ENCODE assay signal across 1 cellular context in the genomic region with DNA sequence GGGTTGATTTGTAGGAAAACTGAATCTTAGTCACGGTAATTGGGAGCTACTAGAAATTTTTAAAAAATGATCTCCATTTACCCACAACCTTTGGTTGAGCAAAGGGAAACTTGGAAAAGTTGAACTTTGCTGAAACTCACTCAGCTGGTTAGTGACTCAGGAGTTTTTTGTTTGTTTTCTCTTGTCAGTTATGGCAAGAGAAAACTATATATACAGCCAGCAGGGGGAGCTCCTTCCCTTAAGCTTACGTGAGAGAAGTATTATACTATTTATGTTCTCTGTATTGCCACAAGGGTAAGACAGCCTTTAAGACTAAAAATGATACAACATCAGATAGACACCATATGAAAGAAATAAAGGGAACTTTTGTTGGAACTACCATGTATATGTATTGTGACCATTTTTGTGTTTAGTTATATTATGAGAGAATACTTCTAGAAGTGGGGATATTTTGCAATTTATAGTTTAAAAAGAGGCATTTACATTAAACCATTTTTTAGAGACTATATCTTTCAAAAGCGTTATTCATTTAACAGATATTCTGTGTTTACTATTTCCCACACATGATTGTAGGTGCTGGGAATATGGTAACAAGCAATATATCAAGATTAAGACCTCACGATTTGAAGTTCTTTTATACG.
A peak's percentile ranks its signal among the peaks of the same experiment; 100 is the strongest.
TF ChIP-seq lines count a peak whose summit lies in the region.

No MANE protein-coding gene starts in this region.

TF ChIP-seq in HEK293, 187 proteins besides CTCF, POLR2A, EP300 and RAD21 (continued from another document):
- TF ChIP-seq, protein P1, sequence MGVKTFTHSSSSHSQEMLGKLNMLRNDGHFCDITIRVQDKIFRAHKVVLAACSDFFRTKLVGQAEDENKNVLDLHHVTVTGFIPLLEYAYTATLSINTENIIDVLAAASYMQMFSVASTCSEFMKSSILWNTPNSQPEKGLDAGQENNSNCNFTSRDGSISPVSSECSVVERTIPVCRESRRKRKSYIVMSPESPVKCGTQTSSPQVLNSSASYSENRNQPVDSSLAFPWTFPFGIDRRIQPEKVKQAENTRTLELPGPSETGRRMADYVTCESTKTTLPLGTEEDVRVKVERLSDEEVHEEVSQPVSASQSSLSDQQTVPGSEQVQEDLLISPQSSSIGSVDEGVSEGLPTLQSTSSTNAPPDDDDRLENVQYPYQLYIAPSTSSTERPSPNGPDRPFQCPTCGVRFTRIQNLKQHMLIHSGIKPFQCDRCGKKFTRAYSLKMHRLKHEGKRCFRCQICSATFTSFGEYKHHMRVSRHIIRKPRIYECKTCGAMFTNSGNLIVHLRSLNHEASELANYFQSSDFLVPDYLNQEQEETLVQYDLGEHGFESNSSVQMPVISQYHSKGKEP (tag by site-specific recombination; IDR thresholded peaks at IDR 0.05) = 0 out of 2 replicates have a peak, but pooled peaks have one; percentile 12
- no peak for TF ChIP-seq ZBTB17 (tag by site-specific recombination; IDR thresholded peaks at IDR 0.05)
